13 cellular contexts compared by ENCODE assay signal in the genomic region with DNA sequence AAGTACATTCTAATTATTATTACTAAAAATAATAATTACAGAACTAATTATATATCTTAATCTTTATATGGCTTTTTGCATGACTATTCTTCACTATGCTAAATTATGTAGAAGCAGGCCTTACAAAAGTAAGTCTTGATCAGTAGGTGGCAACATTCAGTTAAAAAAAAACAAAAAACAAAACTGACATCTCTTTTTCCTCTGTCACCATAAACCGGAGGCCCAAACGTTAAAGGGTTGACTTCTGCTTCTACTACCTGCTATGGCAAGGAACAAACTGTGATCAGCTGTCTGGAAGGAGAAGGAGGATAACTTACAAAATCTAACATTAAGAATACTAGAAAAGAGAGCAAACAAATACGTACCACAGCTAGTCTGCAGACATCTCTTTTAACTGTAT.
DNase-seq lines count a peak whose midpoint lies in the region; ATAC-seq and TF ChIP-seq lines count a peak whose summit lies in the region.
"Had no signal": no experiment of that assay in that cellular context is flagged by ENCODE, and none has a peak within 500 bp of the region (broad histone marks: within the 10 kb centered on the region; RNA-seq: fewer than 3 reads in every experiment).

No MANE protein-coding gene starts in this region.

- no peak overlapping the region for H3K27ac ChIP-seq in VCaP
- no peak overlapping the region for H3K27ac ChIP-seq in SK-N-SH (ENCODE audit: low read depth in 2 of 2, low read length in 1 of 2)
- H3K27ac ChIP-seq: epithelial cell of prostate, PC-9, spleen had no signal

- no peak for TF ChIP-seq EP300 in SK-N-SH (IDR thresholded peaks at IDR 0.05; ENCODE audit: borderline replicate concordance in 1 of 2, low read depth in 1 of 2, low read length in 1 of 2)

- in situ Hi-C loops in KBM-7 (cut with MboI; ENCODE audit: low pct_unique_long_range_greater_than_20kb, low sequenced_read_pairs), result no loop called here

- TF ChIP-seq CTCF in VCaP (conservative IDR thresholded peaks at IDR 0.05) (peak; percentile 42), mesothelial cell of epicardium (IDR thresholded peaks at IDR 0.05; ENCODE audit: unreplicated experiment) (no peak), SK-N-SH (IDR thresholded peaks at IDR 0.05) (no peak; the same call in 1 of the 2 replicates)

- H3K27me3 ChIP-seq in SK-N-SH (ENCODE audit: insufficient read depth), result no peaks in the 10 kb centered on the region
- H3K27me3 ChIP-seq: spleen had no signal

- H3K9me3 Mint-ChIP-seq in mesothelial cell of epicardium, result no peaks in the 10 kb centered on the region

- no peaks in the 10 kb centered on the region for H3F3A ChIP-seq in SK-N-SH (replicated peaks; ENCODE audit: insufficient read depth)

- no peaks in the 10 kb centered on the region for H3K36me3 ChIP-seq in SK-N-SH (replicated peaks in 1 of 2; ENCODE audit: control insufficient read depth in 1 of 2, insufficient read depth in 2 of 2, low read length in 1 of 2)
- H3K36me3 ChIP-seq: spleen had no signal

- DNase-seq in DMS114 treated with DMSO at 0.1 percent for 48 hours (lab: John Stamatoyannopoulos, UW; ENCODE audit: unreplicated experiment) (peak; percentile 1), KBM-7 (peak; percentile 41), mesothelial cell of epicardium (ENCODE audit: low spot score in 2 of 2, unreplicated experiment in 2 of 2) (no peak), SK-N-SH (no peak), NCI-H1105 treated with DMSO at 0.1 percent for 48 hours (lab: John Stamatoyannopoulos, UW) (no peak)
- DNase-seq: DMS79, natural killer cell, NCI-H1436 treated with DMSO at 0.1 percent for 48 hours, PC-9, spleen had no signal

- no peak overlapping the region for H3K4me3 Mint-ChIP-seq in mesothelial cell of epicardium
- H3K4me3 Mint-ChIP-seq: natural killer cell had no signal

- POLR2A ChIA-PET in SK-N-SH (lab: Yijun Ruan, JAX), result no interaction called here

- no peaks in the 10 kb centered on the region for H3K36me3 Mint-ChIP-seq in mesothelial cell of epicardium
- H3K36me3 Mint-ChIP-seq: natural killer cell had no signal

- H3K79me2 ChIP-seq in SK-N-SH (ENCODE audit: insufficient read depth), result no peaks in the 10 kb centered on the region

- peaks cover 23% of the 10 kb centered on the region for H3K4me1 Mint-ChIP-seq in mesothelial cell of epicardium
- H3K4me1 Mint-ChIP-seq: natural killer cell had no signal

- no peaks in the 10 kb centered on the region for H4K20me1 ChIP-seq in SK-N-SH (ENCODE audit: insufficient read depth)

- H3K9me3 ChIP-seq in SK-N-SH, result no peaks in the 10 kb centered on the region; the same call in 1 of the 2 replicates
- H3K9me3 ChIP-seq: spleen had no signal

- no peak overlapping the region for H3K9ac ChIP-seq in SK-N-SH

- no peak overlapping the region for H3K4me2 ChIP-seq in SK-N-SH
- H3K4me2 ChIP-seq: PC-9 had no signal

- no peak for ATAC-seq in HG02885 (IDR thresholded peaks at IDR 0.05; ENCODE audit: poor library complexity, unreplicated experiment)
- ATAC-seq: natural killer cell had no signal

- WGBS in SK-N-SH (ENCODE audit: low lambda C conversion rate), result 12% methylated on average over 3 of the region's 3 CpGs

- no peaks in the 10 kb centered on the region for H3K4me1 ChIP-seq in SK-N-SH (ENCODE audit: control insufficient read depth in 1 of 2, insufficient read depth in 2 of 2, low read depth in 1 of 2, low read length in 1 of 2)
- H3K4me1 ChIP-seq: spleen had no signal

- H2AFZ ChIP-seq in SK-N-SH (ENCODE audit: low read depth), result no peak overlapping the region; the same call in 1 of the 2 replicates
- H2AFZ ChIP-seq: PC-9 had no signal

- H3K27me3 Mint-ChIP-seq in mesothelial cell of epicardium (ENCODE audit: low read depth), result no peaks in the 10 kb centered on the region

- no peak for TF ChIP-seq RAD21 in SK-N-SH (IDR thresholded peaks at IDR 0.05; ENCODE audit: low read length)

- CTCF ChIA-PET in SK-N-SH (lab: Yijun Ruan, JAX), result no interaction called here

- H3K4me3 ChIP-seq in SK-N-SH (ENCODE audit: low read depth in 2 of 2, low read length in 1 of 2), result no peak overlapping the region
- H3K4me3 ChIP-seq: PC-9, spleen had no signal

- peak overlapping the region; percentile 69 for H3K27ac Mint-ChIP-seq in mesothelial cell of epicardium
- H3K27ac Mint-ChIP-seq: natural killer cell had no signal

- no peaks in the 10 kb centered on the region for H3K9me2 ChIP-seq in SK-N-SH

TF ChIP-seq in SK-N-SH, 30 proteins besides CTCF, POLR2A, EP300 and RAD21:
- TF ChIP-seq RFX5 (IDR thresholded peaks at IDR 0.05; ENCODE audit: low read length), result no peak
- TF ChIP-seq NRF1 (IDR thresholded peaks at IDR 0.05; ENCODE audit: low read depth, low read length), result no peak
- TF ChIP-seq GATA2 (CRISPR knock-in tag; IDR thresholded peaks at IDR 0.05), result no peak
- TF ChIP-seq REST (IDR thresholded peaks at IDR 0.05; ENCODE audit: low read depth, low read length), result no peak
- TF ChIP-seq POLR2AphosphoS5 (IDR thresholded peaks at IDR 0.05; ENCODE audit: low read depth, low read length), result no peak
- TF ChIP-seq NFIC (IDR thresholded peaks at IDR 0.05; ENCODE audit: borderline replicate concordance), result no peak

Comparison
In these comparisons a context has a peak if more than half of its experiments do, and no peak if none do; other contexts are left out.
1. DNase-seq: peak in DMS114 treated with DMSO at 0.1 percent for 48 hours (single experiment) and KBM-7 (single experiment); none in mesothelial cell of epicardium (0 of 2), SK-N-SH (single experiment) and NCI-H1105 treated with DMSO at 0.1 percent for 48 hours (single experiment).